In genomic region chr2:85537600-85538506, GRCh38 we compare ENCODE assay signal across 1 cellular context.
TF ChIP-seq lines count a peak whose summit lies in the region.

No MANE protein-coding gene starts in this region.

TF ChIP-seq in K562, 482 proteins besides CTCF, POLR2A, EP300 and RAD21 (continued from another document and continues in another):
- TF ChIP-seq PRDM10 (IDR thresholded peaks at IDR 0.05; ENCODE audit: partially characterized antibody) = no peak
- TF ChIP-seq GTF2B (IDR thresholded peaks at IDR 0.05; ENCODE audit: extremely low read depth, insufficient read length) = no peak
- no peak for TF ChIP-seq HMG20A (CRISPR knock-in tag; conservative IDR thresholded peaks at IDR 0.05)
- TF ChIP-seq HMBOX1 (IDR thresholded peaks at IDR 0.05) = no peak
- no peak for TF ChIP-seq MECOM (CRISPR knock-in tag; IDR thresholded peaks at IDR 0.05)
- peak; percentile 29; the same call in 1 of the 2 replicates for TF ChIP-seq ETV1 (tag; conservative IDR thresholded peaks at IDR 0.05; ENCODE audit: low read depth)
- TF ChIP-seq RFX1 (IDR thresholded peaks at IDR 0.05) = peak; percentile 31; the same call in 1 of the 2 replicates
- no peak for TF ChIP-seq ELF4 (CRISPR knock-in tag; IDR thresholded peaks at IDR 0.05)
- peak; percentile 80; the same call in 1 of the 2 replicates for TF ChIP-seq SRSF3 (IDR thresholded peaks at IDR 0.05; ENCODE audit: insufficient read depth, low read length)
- no peak for TF ChIP-seq EP400 (IDR thresholded peaks at IDR 0.05)
- no peak for TF ChIP-seq AFF4 (CRISPR knock-in tag; IDR thresholded peaks at IDR 0.05)
- no peak for TF ChIP-seq PML (IDR thresholded peaks at IDR 0.05; ENCODE audit: low read length)
- TF ChIP-seq ZNF511 (CRISPR knock-in tag; IDR thresholded peaks at IDR 0.05) = no peak
- TF ChIP-seq E2F6 (IDR thresholded peaks at IDR 0.05; ENCODE audit: borderline replicate concordance in 1 of 2, extremely low read depth in 1 of 2, insufficient read depth in 1 of 2, insufficient read length in 1 of 2, low read depth in 1 of 2, low read length in 1 of 2, poor library complexity in 1 of 2, severe bottlenecking in 1 of 2) = peak in 1 of 2 experiments; percentile 50
- TF ChIP-seq THAP12 (CRISPR knock-in tag; IDR thresholded peaks at IDR 0.05) = no peak
- TF ChIP-seq CHD7 (IDR thresholded peaks at IDR 0.05; ENCODE audit: low read depth, low read length) = no peak
- peak; percentile 85 for TF ChIP-seq ZNF592 (IDR thresholded peaks at IDR 0.05)
